19 cellular contexts compared by ENCODE assay signal in the genomic region with DNA sequence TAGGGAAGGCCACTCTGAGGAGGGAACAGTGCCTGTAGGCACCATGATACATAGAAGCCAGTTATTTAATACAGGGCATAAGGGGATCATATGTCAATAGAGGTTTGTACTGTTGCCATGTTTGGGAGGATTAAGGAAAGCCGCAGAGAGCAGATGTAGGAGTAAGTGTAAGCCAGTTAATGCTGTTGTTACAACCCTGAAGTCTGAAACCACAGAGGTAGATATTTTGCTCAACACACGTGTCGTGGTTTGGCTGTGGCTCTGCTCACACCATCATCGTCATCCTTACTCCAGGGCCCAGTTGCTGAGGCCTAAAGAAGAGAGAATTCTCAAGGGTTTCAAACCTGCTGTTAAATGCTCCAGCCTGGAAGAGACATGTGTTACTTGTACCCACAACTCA. TPM values are rescaled to one million over a fixed set of nuclear protein-coding genes. Genes with fewer than 3 reads are reported as not detected.
DNase-seq lines count a peak whose midpoint lies in the region; ATAC-seq and TF ChIP-seq lines count a peak whose summit lies in the region.
"Had no signal": no experiment of that assay in that cellular context is flagged by ENCODE, and none has a peak within 500 bp of the region (broad histone marks: within the 10 kb centered on the region; RNA-seq: fewer than 3 reads in every experiment).

No MANE protein-coding gene starts in this region.

- no peak overlapping the region for H3K9ac ChIP-seq in mammary epithelial cell (ENCODE audit: insufficient read depth, low read length)
- H3K9ac ChIP-seq: GM23248 had no signal

- H3K9me3 Mint-ChIP-seq in activated T-cell treated with anti-CD3 and anti-CD28 coated beads, Interleukin-2, amount 50 U/mL, for 72 hours = peaks cover 10 to 24% of the 10 kb centered on the region in 2 donors

- no TSS peak for BruUV-seq in mammary epithelial cell (replicated peaks; lab: Mats Ljungman, UMichigan)

- H3K4me1 ChIP-seq in mammary epithelial cell (ENCODE audit: insufficient read depth, low read length) (no peaks in the 10 kb centered on the region), breast epithelium (no peaks in the 10 kb centered on the region)
- H3K4me1 ChIP-seq: right atrium auricular region had no signal

- peaks cover 18 to 20% of the 10 kb centered on the region in 2 donors for H3K36me3 Mint-ChIP-seq in activated T-cell treated with anti-CD3 and anti-CD28 coated beads, Interleukin-2, amount 50 U/mL, for 72 hours (ENCODE audit: insufficient read depth in 2 of 2)

- TF ChIP-seq CTCF in mammary epithelial cell (conservative IDR thresholded peaks at IDR 0.05 in 1 of 2, IDR thresholded peaks at IDR 0.05 in 1 of 2; ENCODE audit: extremely low read depth in 1 of 2, insufficient read depth in 1 of 2, low read depth in 1 of 2, low read length in 2 of 2) (no peak), breast epithelium (IDR thresholded peaks at IDR 0.05) (no peak)

- DNase-seq in mammary epithelial cell (peak; percentile 50), breast epithelium (ENCODE audit: low spot score in 2 of 2) (no peak), NCI-H2029 (lab: John Stamatoyannopoulos, UW) (peak; percentile 70)
- peak; percentile 38 to 40 for DNase-seq in activated T-cell treated with anti-CD3 and anti-CD28 coated beads, Interleukin-2, amount 50 U/mL, for 72 hours
- DNase-seq in stimulated activated naive CD8-positive, alpha-beta T cell treated with anti-CD3 and anti-CD28 coated beads, Interleukin-15, Interleukin-2, amounts not matched to agents 100 U/mL and 50 U/mL, for 24 hours = no peak
- DNase-seq in NK-92 treated with Interleukin-12 subunit alpha and Interleukin-12 subunit beta, amount 100 ng/mL, for 24 hours (lab: John Stamatoyannopoulos, UW) = no peak
- DNase-seq: activated CD4-positive, CD25-positive, alpha-beta regulatory T cell treated with anti-CD3 and anti-CD28 coated beads, Interleukin-2, amount 50 U/mL, for 72 hours; Calu3; endodermal cell; GF-D8; GM23248; hippocampal formation; NCI-H2227 treated with DMSO at 0.1 percent for 48 hours; nucleus accumbens; SHP77 had no signal

- intact Hi-C loops in mammary epithelial cell (cut with micrococcal nuclease) (no loop called here), breast epithelium (cut with DNase I; ENCODE audit: low total_unique reads) (no loop called here)

- no peak overlapping the region for H3K27ac Mint-ChIP-seq in activated T-cell treated with anti-CD3 and anti-CD28 coated beads, Interleukin-2, amount 50 U/mL, for 72 hours
- H3K27ac Mint-ChIP-seq: endodermal cell had no signal

- H3K27ac ChIP-seq in mammary epithelial cell (ENCODE audit: insufficient read depth, low read depth, low read length) = no peak overlapping the region
- H3K27ac ChIP-seq in breast epithelium = no peak overlapping the region
- H3K27ac ChIP-seq: GM23248, right atrium auricular region, thoracic aorta had no signal

- H3K4me3 ChIP-seq in mammary epithelial cell (replicated peaks in 1 of 3; ENCODE audit: insufficient read depth in 1 of 3, low read depth in 2 of 3, low read length in 3 of 3) (no peak overlapping the region), breast epithelium (no peak overlapping the region)
- H3K4me3 ChIP-seq: GM23248, right atrium auricular region, thoracic aorta had no signal

- no peaks in the 10 kb centered on the region for H4K20me1 ChIP-seq in mammary epithelial cell (ENCODE audit: insufficient read depth, low read length)

- in situ Hi-C loops in mammary epithelial cell (cut with MboI; ENCODE audit: low sequenced_read_pairs in 2 of 2) = no loop called here

- dilution Hi-C loops in mammary epithelial cell (cut with HindIII; ENCODE audit: low sequenced_read_pairs) = loop anchor here (10.0 kb wide), 1 partner anchor 103 kb away; no protein-coding TSS in a partner anchor

- H3K27me3 Mint-ChIP-seq in activated T-cell treated with anti-CD3 and anti-CD28 coated beads, Interleukin-2, amount 50 U/mL, for 72 hours (ENCODE audit: low read depth) = peaks cover 5% of the 10 kb centered on the region

- ATAC-seq in activated T-cell treated with anti-CD3 and anti-CD28 coated beads, Interleukin-2, amount 50 U/mL, for 72 hours (replicated peaks in 1 of 2) = peak; percentile 79 to 82
- peak; percentile 76 for ATAC-seq in stimulated activated naive CD8-positive, alpha-beta T cell treated with anti-CD3 and anti-CD28 coated beads, Interleukin-15, Interleukin-2, amounts not matched to agents 100 U/mL and 50 U/mL, for 24 hours
- no peak for ATAC-seq in activated CD4-positive, CD25-positive, alpha-beta regulatory T cell treated with anti-CD3 and anti-CD28 coated beads, Interleukin-2, amount 50 U/mL, for 24 hours
- ATAC-seq in HG02678 (IDR thresholded peaks at IDR 0.05; ENCODE audit: unreplicated experiment) = no peak

- H3K36me3 ChIP-seq in mammary epithelial cell (ENCODE audit: insufficient read depth, low read length) (no peaks in the 10 kb centered on the region), breast epithelium (no peaks in the 10 kb centered on the region)
- H3K36me3 ChIP-seq: right atrium auricular region, thoracic aorta had no signal

- H2AFZ ChIP-seq in mammary epithelial cell (ENCODE audit: low read depth, low read length) = no peak overlapping the region
- H2AFZ ChIP-seq: GM23248 had no signal

- H3K27me3 ChIP-seq in mammary epithelial cell (ENCODE audit: insufficient read depth, low read length) (no peaks in the 10 kb centered on the region), breast epithelium (no peaks in the 10 kb centered on the region)
- H3K27me3 ChIP-seq: right atrium auricular region had no signal

- H3K4me2 ChIP-seq in mammary epithelial cell (ENCODE audit: insufficient read depth, low read depth, low read length) = no peak overlapping the region

- H3K79me2 ChIP-seq in mammary epithelial cell (ENCODE audit: insufficient read depth, low read length) = no peaks in the 10 kb centered on the region

- H3K4me1 Mint-ChIP-seq in activated T-cell treated with anti-CD3 and anti-CD28 coated beads, Interleukin-2, amount 50 U/mL, for 72 hours (ENCODE audit: low read depth) = peaks cover 25% of the 10 kb centered on the region
- H3K4me1 Mint-ChIP-seq: endodermal cell had no signal

- peak overlapping the region in 1 of 2 donors; percentile 69 for H3K4me3 Mint-ChIP-seq in activated T-cell treated with anti-CD3 and anti-CD28 coated beads, Interleukin-2, amount 50 U/mL, for 72 hours
- H3K4me3 Mint-ChIP-seq: endodermal cell had no signal

- CTCF ChIA-PET in mammary epithelial cell (lab: Charles Lee; ENCODE audit: low non-redundant PET) = no interaction called here

- H3K9me3 ChIP-seq in mammary epithelial cell (replicated peaks; ENCODE audit: insufficient read depth, low read length) (peaks cover 5% of the 10 kb centered on the region), breast epithelium (peaks cover 8 to 17% of the 10 kb centered on the region in 2 donors)
- H3K9me3 ChIP-seq: thoracic aorta had no signal

- 95% methylated on average over 2 of the region's 4 CpGs for WGBS in mammary epithelial cell (ENCODE audit: low coverage, missing lambda C conversion rate)

- TF ChIP-seq POLR2A in breast epithelium (IDR thresholded peaks at IDR 0.05) = no peak

RNA-seq across cellular contexts. Expression of a gene that starts 31.1 kb away (rescaled TPM):
- 100 to 1,000 TPM in 1 of 2 donors, 10 to 100 TPM in 1; 77.5 to 198 TPM for total RNA-seq in mammary epithelial cell
- 218 TPM for polyA plus RNA-seq in mammary epithelial cell
- 212 TPM for polyA minus RNA-seq in mammary epithelial cell
- total RNA-seq in breast epithelium = 10 to 100 TPM; 71.7 to 98.4 (median 75.1) TPM
- total RNA-seq in activated T-cell treated with anti-CD3 and anti-CD28 coated beads, Interleukin-2, amount 50 U/mL, for 72 hours = 100 to 1,000 TPM; 168 to 185 TPM

Comparison
In these comparisons a context has a peak if more than half of its experiments do, and no peak if none do; other contexts are left out.
1. DNase-seq: peak in mammary epithelial cell (single experiment), NCI-H2029 (single experiment) and activated T-cell treated with anti-CD3 and anti-CD28 coated beads, Interleukin-2, amount 50 U/mL, for 72 hours (2 of 2); none in breast epithelium (0 of 2), stimulated activated naive CD8-positive, alpha-beta T cell treated with anti-CD3 and anti-CD28 coated beads, Interleukin-15, Interleukin-2, amounts not matched to agents 100 U/mL and 50 U/mL, for 24 hours (single experiment) and NK-92 treated with Interleukin-12 subunit alpha and Interleukin-12 subunit beta, amount 100 ng/mL, for 24 hours (single experiment).
2. ATAC-seq: peak in activated T-cell treated with anti-CD3 and anti-CD28 coated beads, Interleukin-2, amount 50 U/mL, for 72 hours (2 of 2) and stimulated activated naive CD8-positive, alpha-beta T cell treated with anti-CD3 and anti-CD28 coated beads, Interleukin-15, Interleukin-2, amounts not matched to agents 100 U/mL and 50 U/mL, for 24 hours (single experiment); none in activated CD4-positive, CD25-positive, alpha-beta regulatory T cell treated with anti-CD3 and anti-CD28 coated beads, Interleukin-2, amount 50 U/mL, for 24 hours (0 of 2) and HG02678 (single experiment).